Comparison of ENCODE assay signal across 6 cellular contexts in genomic region chr13:114353382-114353781, GRCh38. TPM values are rescaled to one million over a fixed set of nuclear protein-coding genes. Genes with fewer than 3 reads are reported as not detected.
DNase-seq lines count a peak whose midpoint lies in the region; ATAC-seq and TF ChIP-seq lines count a peak whose summit lies in the region.
"Not testable (repeated sequence)": the region's sequence is repeated elsewhere in the genome, so short reads cannot be mapped to it uniquely, and the experiment has no call there.

No MANE protein-coding gene starts in this region.

- H4K8ac ChIP-seq in trophoblast cell (ENCODE audit: low read depth, low read length), result not testable (repeated sequence)

- CTCF ChIA-PET in Caco-2 (lab: Charles Lee); activated CD4-positive, alpha-beta T cell treated with anti-CD3 and anti-CD28 coated beads for 36 hours (lab: Charles Lee): not testable (repeated sequence)

- H3K27me3 ChIP-seq in Caco-2 (replicated peaks; ENCODE audit: control insufficient read depth, insufficient read depth, low read length); trophoblast cell (ENCODE audit: insufficient read depth, low read length): not testable (repeated sequence)

- DNase-seq in Caco-2 (peak; percentile 15 to 43), fibroblast of villous mesenchyme (ENCODE audit: low read depth) (peak; percentile 74), natural killer cell (peak; percentile 28), trophoblast cell (peak; percentile 16 to 64)
- peak; percentile 18 for DNase-seq in activated CD4-positive, alpha-beta T cell treated with anti-CD3 and anti-CD28 coated beads for 36 hours

- no CpG with 5 or more reads among the region's 38 CpGs for WGBS in trophoblast cell (ENCODE audit: extremely low coverage, insufficient coverage, insufficient read length)

- intact Hi-C loops in Caco-2 (cut with micrococcal nuclease; ENCODE audit: unreplicated experiment); activated CD4-positive, alpha-beta T cell treated with anti-CD3 and anti-CD28 coated beads for 36 hours (cut with DNase I, micrococcal nuclease); natural killer cell (cut with micrococcal nuclease): not testable (repeated sequence)

- TF ChIP-seq CTCF in Caco-2 (IDR thresholded peaks at IDR 0.05; ENCODE audit: insufficient read depth in 1 of 2, low read depth in 1 of 2, low read length in 1 of 2, severe bottlenecking in 1 of 2, unreplicated experiment in 1 of 2); fibroblast of villous mesenchyme (IDR thresholded peaks at IDR 0.05; ENCODE audit: insufficient read depth, low read depth, low read length); natural killer cell (IDR thresholded peaks at IDR 0.05): not testable (repeated sequence)

- H2AK5ac ChIP-seq in trophoblast cell (ENCODE audit: low read length), result not testable (repeated sequence)

- H3K4me3 ChIP-seq in Caco-2 (ENCODE audit: low read depth, low read length); trophoblast cell (ENCODE audit: low read depth, low read length): not testable (repeated sequence)
- peak overlapping the region; percentile 67; the same call in 1 of the 2 replicates for H3K4me3 ChIP-seq in GM08714 (ENCODE audit: low read length)
- peak overlapping the region; percentile 46 for H3K4me3 ChIP-seq in fibroblast of villous mesenchyme (ENCODE audit: low read depth, low read length)

- not testable (repeated sequence) for H3K4ac ChIP-seq in trophoblast cell (ENCODE audit: low read depth, low read length)

- not testable (repeated sequence) for BruUV-seq in Caco-2 (replicated peaks; lab: Mats Ljungman, UMichigan)

- not testable (repeated sequence) for ATAC-seq in activated CD4-positive, alpha-beta T cell treated with anti-CD3 and anti-CD28 coated beads for 36 hours; natural killer cell

- H3K27ac ChIP-seq in trophoblast cell (ENCODE audit: low read depth, low read length), result not testable (repeated sequence)

- H3K9me3 ChIP-seq in Caco-2; trophoblast cell (ENCODE audit: insufficient read depth, low read depth, low read length): not testable (repeated sequence)

- not testable (repeated sequence) for H3K79me2 ChIP-seq in trophoblast cell (ENCODE audit: control insufficient read depth, insufficient read depth, low read length, poor library complexity)

- not testable (repeated sequence) for H2BK5ac ChIP-seq in trophoblast cell (ENCODE audit: low read depth, low read length, poor library complexity)

- not testable (repeated sequence) for H3K14ac ChIP-seq in trophoblast cell (ENCODE audit: low read length)

- not testable (repeated sequence) for H2BK12ac ChIP-seq in trophoblast cell (ENCODE audit: low read length)

- H2BK120ac ChIP-seq in trophoblast cell (ENCODE audit: insufficient read depth, low read length, poor library complexity), result not testable (repeated sequence)

- not testable (repeated sequence) for H3K18ac ChIP-seq in trophoblast cell (ENCODE audit: low read length)

- not testable (repeated sequence) for H2AFZ ChIP-seq in trophoblast cell (ENCODE audit: insufficient read depth, low read length, poor library complexity)

- not testable (repeated sequence) for H3K27ac Mint-ChIP-seq in Caco-2 (ENCODE audit: unreplicated experiment); activated CD4-positive, alpha-beta T cell treated with anti-CD3 and anti-CD28 coated beads for 36 hours; natural killer cell

- H3K9ac ChIP-seq in trophoblast cell (ENCODE audit: low read length), result not testable (repeated sequence)

- not testable (repeated sequence) for H3K36me3 ChIP-seq in Caco-2 (ENCODE audit: control insufficient read depth, insufficient read depth, low read length); trophoblast cell (ENCODE audit: control insufficient read depth in 1 of 2, insufficient read depth in 2 of 2, low read length in 2 of 2)

- H4K91ac ChIP-seq in trophoblast cell (ENCODE audit: low read depth, low read length), result not testable (repeated sequence)

- H3K27me3 Mint-ChIP-seq in Caco-2 (ENCODE audit: insufficient read depth, unreplicated experiment), result not testable (repeated sequence)
- H3K27me3 Mint-ChIP-seq in activated CD4-positive, alpha-beta T cell treated with anti-CD3 and anti-CD28 coated beads for 36 hours, result peaks cover 14% of the 10 kb centered on the region
- peaks cover 7 to 22% of the 10 kb centered on the region in 2 donors for H3K27me3 Mint-ChIP-seq in natural killer cell (ENCODE audit: low read depth in 2 of 2)

- not testable (repeated sequence) for H3K79me1 ChIP-seq in trophoblast cell (ENCODE audit: low read length)

- H3K23ac ChIP-seq in trophoblast cell (ENCODE audit: low read length), result not testable (repeated sequence)

- H3K4me3 Mint-ChIP-seq in Caco-2 (ENCODE audit: unreplicated experiment); activated CD4-positive, alpha-beta T cell treated with anti-CD3 and anti-CD28 coated beads for 36 hours; natural killer cell: not testable (repeated sequence)

- not testable (repeated sequence) for H4K12ac ChIP-seq in trophoblast cell (ENCODE audit: low read depth, low read length)

- POLR2A ChIA-PET in Caco-2 (lab: Charles Lee); activated CD4-positive, alpha-beta T cell treated with anti-CD3 and anti-CD28 coated beads for 36 hours (lab: Charles Lee): not testable (repeated sequence)

- not testable (repeated sequence) for H3K4me2 ChIP-seq in trophoblast cell (ENCODE audit: low read length)

- not testable (repeated sequence) for H3K36me3 Mint-ChIP-seq in Caco-2 (ENCODE audit: insufficient read depth, unreplicated experiment); activated CD4-positive, alpha-beta T cell treated with anti-CD3 and anti-CD28 coated beads for 36 hours (ENCODE audit: low read depth); natural killer cell

- not testable (repeated sequence) for H3K9me3 Mint-ChIP-seq in Caco-2 (ENCODE audit: unreplicated experiment); activated CD4-positive, alpha-beta T cell treated with anti-CD3 and anti-CD28 coated beads for 36 hours (ENCODE audit: low read depth); natural killer cell

- H3K4me1 Mint-ChIP-seq in Caco-2 (ENCODE audit: low read depth, unreplicated experiment); activated CD4-positive, alpha-beta T cell treated with anti-CD3 and anti-CD28 coated beads for 36 hours; natural killer cell: not testable (repeated sequence)

- not testable (repeated sequence) for H3K4me1 ChIP-seq in Caco-2; trophoblast cell (ENCODE audit: control insufficient read depth in 1 of 2, insufficient read depth in 2 of 2, low read length in 2 of 2)

RNA-seq across cellular contexts. Expression of gene CHAMP1, which starts 39.1 kb away (rescaled TPM):
- 39.6 and 42.1 TPM in 2 replicates for total RNA-seq in Caco-2 (2022)
- total RNA-seq in activated CD4-positive, alpha-beta T cell treated with anti-CD3 and anti-CD28 coated beads for 36 hours, result 10 to 100 TPM; 39.4 to 54.3 TPM
- 16.1 and 16.8 TPM in 2 replicates for total RNA-seq in fibroblast of villous mesenchyme
- 10 to 100 TPM in 1 of 3 donors, 1 to 10 TPM in 2; 6.1 to 11.3 (median 7.9) TPM for total RNA-seq in natural killer cell
- polyA plus RNA-seq in trophoblast cell (2013), result 21.9 and 22.6 TPM in 2 replicates

Comparison
In these comparisons a context has a peak if more than half of its experiments do, and no peak if none do; other contexts are left out.
1. DNase-seq: peak in every context shown above with its lines; median percentile 74 in fibroblast of villous mesenchyme; 40 in trophoblast cell; 29 in Caco-2; 28 in natural killer cell; 18 in activated CD4-positive, alpha-beta T cell treated with anti-CD3 and anti-CD28 coated beads for 36 hours.